Comparison of ENCODE assay signal across 16 cellular contexts in genomic region chr3:108202834-108203233, GRCh38. TPM values are rescaled to one million over a fixed set of nuclear protein-coding genes. Genes with fewer than 3 reads are reported as not detected.
DNase-seq lines count a peak whose midpoint lies in the region; ATAC-seq, FAIRE-seq and TF ChIP-seq lines count a peak whose summit lies in the region.
"Had no signal": no experiment of that assay in that cellular context is flagged by ENCODE, and none has a peak within 500 bp of the region (broad histone marks: within the 10 kb centered on the region; RNA-seq: fewer than 3 reads in every experiment).

No MANE protein-coding gene starts in this region.

- H3K79me2 ChIP-seq in astrocyte (ENCODE audit: insufficient read depth, low read length) = no peaks in the 10 kb centered on the region

- peak; percentile 46 for DNase-seq in AG10803 (ENCODE audit: low read depth)
- peak; percentile 48 for DNase-seq in astrocyte (ENCODE audit: low read depth)
- no peak for DNase-seq in left colon
- DNase-seq in retina = no peak
- no peak for DNase-seq in NCI-H345 treated with DMSO at 0.1 percent for 48 hours (lab: John Stamatoyannopoulos, UW; ENCODE audit: unreplicated experiment)
- DNase-seq in NCI-H526 treated with DMSO at 0.1 percent for 48 hours (lab: John Stamatoyannopoulos, UW) = no peak
- DNase-seq: activated CD4-positive, alpha-beta memory T cell treated with anti-CD3 and anti-CD28 coated beads, Interleukin-2, amount 10 ng/mL, durations not matched to agents 7 days and 5 days; Kasumi-1; NCI-H1930; NK-92 treated with Interleukin-12 subunit alpha and Interleukin-12 subunit beta, amount 100 ng/mL, for 24 hours; stimulated activated naive CD8-positive, alpha-beta T cell treated with anti-CD3 and anti-CD28 coated beads, Interleukin-15, Interleukin-2, amounts not matched to agents 100 U/mL and 50 U/mL, for 24 hours had no signal

- H3K27me3 ChIP-seq in astrocyte (ENCODE audit: insufficient read depth, low read length) = no peaks in the 10 kb centered on the region

- H3K27ac ChIP-seq in HEK293 (ENCODE audit: extremely low read depth, low read depth, low read length) (no peak overlapping the region), astrocyte (ENCODE audit: low read depth, low read length) (no peak overlapping the region)
- H3K27ac ChIP-seq: HL-60 had no signal

- intact Hi-C loops in left colon (cut with DNase I, micrococcal nuclease) = no loop called here

- H3K4me3 ChIP-seq in AG10803 (ENCODE audit: low read length) (no peak overlapping the region), HEK293 (ENCODE audit: low read depth, low read length) (no peak overlapping the region), astrocyte (ENCODE audit: insufficient read depth, low read depth, low read length) (no peak overlapping the region)
- H3K4me3 ChIP-seq: HAP-1 had no signal

- H3K9me3 Mint-ChIP-seq in astrocyte (ENCODE audit: unreplicated experiment) = no peaks in the 10 kb centered on the region
- H3K9me3 Mint-ChIP-seq: activated CD4-positive, alpha-beta memory T cell treated with anti-CD3 and anti-CD28 coated beads, Interleukin-2, amount 10 ng/mL, durations not matched to agents 7 days and 5 days; activated T-helper 2 cell treated with anti-CD3 and anti-CD28 coated beads, Interferon-gamma antibody, Interleukin-2, Interleukin-4, amounts not matched to agents 10 μg/mL and 5 μg/mL and 100 μg/mL, durations not matched to agents 14 hours and 24 hours and 36 hours had no signal

- ATAC-seq in left colon = peak; percentile 45
- ATAC-seq in HG03520 (IDR thresholded peaks at IDR 0.05; ENCODE audit: unreplicated experiment) = no peak

- no peak overlapping the region for H3K27ac Mint-ChIP-seq in astrocyte (ENCODE audit: unreplicated experiment)
- H3K27ac Mint-ChIP-seq: activated CD4-positive, alpha-beta memory T cell treated with anti-CD3 and anti-CD28 coated beads, Interleukin-2, amount 10 ng/mL, durations not matched to agents 7 days and 5 days; activated T-helper 2 cell treated with anti-CD3 and anti-CD28 coated beads, Interferon-gamma antibody, Interleukin-2, Interleukin-4, amounts not matched to agents 10 μg/mL and 5 μg/mL and 100 μg/mL, durations not matched to agents 14 hours and 24 hours and 36 hours had no signal

- H3K4me3 Mint-ChIP-seq in astrocyte (ENCODE audit: unreplicated experiment) = no peak overlapping the region
- H3K4me3 Mint-ChIP-seq: activated CD4-positive, alpha-beta memory T cell treated with anti-CD3 and anti-CD28 coated beads, Interleukin-2, amount 10 ng/mL, durations not matched to agents 7 days and 5 days had no signal

- CTCF ChIA-PET in HEK293 (lab: Yijun Ruan, JAX) = no interaction called here

- no peaks in the 10 kb centered on the region for H4K20me1 ChIP-seq in astrocyte (ENCODE audit: insufficient read depth, low read length)

- FAIRE-seq in astrocyte (lab: Jason Lieb, UNC) = no peak

- H3K27me3 Mint-ChIP-seq in astrocyte (ENCODE audit: low read depth, unreplicated experiment) = no peaks in the 10 kb centered on the region
- H3K27me3 Mint-ChIP-seq: activated CD4-positive, alpha-beta memory T cell treated with anti-CD3 and anti-CD28 coated beads, Interleukin-2, amount 10 ng/mL, durations not matched to agents 7 days and 5 days had no signal

- peaks cover 17% of the 10 kb centered on the region for H3K4me1 Mint-ChIP-seq in astrocyte (ENCODE audit: low read depth, unreplicated experiment)

- POLR2A ChIA-PET in HEK293 (lab: Yijun Ruan, JAX) = no interaction called here

- no peak overlapping the region for H3K4me2 ChIP-seq in astrocyte (ENCODE audit: low read length)

- no peaks in the 10 kb centered on the region for H3K4me1 ChIP-seq in HEK293 (ENCODE audit: control insufficient read depth, insufficient read depth, low read length)
- H3K4me1 ChIP-seq in astrocyte (ENCODE audit: insufficient read depth, low read length) = no peaks in the 10 kb centered on the region
- H3K4me1 ChIP-seq: HAP-1 had no signal

- peaks cover 2% of the 10 kb centered on the region for H3K36me3 Mint-ChIP-seq in astrocyte (ENCODE audit: low read depth, unreplicated experiment)

- H3K9me3 ChIP-seq in HEK293 (ENCODE audit: control insufficient read depth, insufficient read depth, low read depth, low read length) (no peaks in the 10 kb centered on the region), astrocyte (ENCODE audit: insufficient read depth, low read depth, low read length) (no peaks in the 10 kb centered on the region)
- H3K9me3 ChIP-seq: HAP-1 had no signal

- H3K36me3 ChIP-seq in HEK293 (ENCODE audit: control insufficient read depth in 2 of 2, insufficient read depth in 1 of 2, low read length in 2 of 2) (peaks cover 0 to 21% of the 10 kb centered on the region in 2 experiments; a peak in 1 of 3 replicates), astrocyte (ENCODE audit: insufficient read depth, low read length) (peaks cover 7% of the 10 kb centered on the region)

- H2AFZ ChIP-seq in astrocyte (ENCODE audit: low read depth, low read length) = no peak overlapping the region

- no peak; the same call in 1 of the 2 replicates for TF ChIP-seq CTCF in AG10803 (conservative IDR thresholded peaks at IDR 0.05; ENCODE audit: low read length)
- TF ChIP-seq CTCF in HEK293 (tag by site-specific recombination; IDR thresholded peaks at IDR 0.05) = no peak
- no peak for TF ChIP-seq CTCF in astrocyte (IDR thresholded peaks at IDR 0.05; ENCODE audit: insufficient read depth, low read depth, low read length)

- no peak overlapping the region for H3K9ac ChIP-seq in astrocyte (ENCODE audit: low read length)

TF ChIP-seq in HEK293, 187 proteins besides CTCF, POLR2A, EP300 and RAD21:
- TF ChIP-seq GLIS1 (tag by site-specific recombination; IDR thresholded peaks at IDR 0.05) = no peak
- peak; percentile 37; the same call in 1 of the 2 replicates for TF ChIP-seq ZIC2 (tag by site-specific recombination; IDR thresholded peaks at IDR 0.05)

RNA-seq across cellular contexts. Expression of gene IFT57, which starts 19.4 kb away (rescaled TPM):
- 27.5 and 29.8 TPM in 2 replicates for total RNA-seq in astrocyte
- total RNA-seq in left colon = 10 to 100 TPM; 42.5 to 46.7 TPM

Comparison
In these comparisons a context has a peak if more than half of its experiments do, and no peak if none do; other contexts are left out.
1. DNase-seq: peak in AG10803 (single experiment) and astrocyte (single experiment); none in left colon (0 of 2), retina (single experiment), NCI-H345 treated with DMSO at 0.1 percent for 48 hours (single experiment) and NCI-H526 treated with DMSO at 0.1 percent for 48 hours (single experiment).